In genomic region chr18:58334061-58334460, GRCh38 we compare ENCODE assay signal across 26 cellular contexts.
"Had no signal": no experiment of that assay in that cellular context is flagged by ENCODE, and none has a peak within 500 bp of the region (broad histone marks: within the 10 kb centered on the region; RNA-seq: fewer than 3 reads in every experiment).

No MANE protein-coding gene starts in this region.

- H3K27ac Mint-ChIP-seq: naive thymus-derived CD8-positive, alpha-beta T cell; nephron progenitor cell; progenitor cell of endocrine pancreas; stimulated activated effector memory CD8-positive, alpha-beta T cell treated with anti-CD3 and anti-CD28 coated beads, Interleukin-12 subunit alpha, Interleukin-12 subunit beta, amount 100 ng/mL, for 72 hours; stimulated activated naive CD8-positive, alpha-beta T cell treated with anti-CD3 and anti-CD28 coated beads, Interleukin-15, Interleukin-2, amounts not matched to agents 100 ng/mL and 50 ng/mL, for 24 hours; type B pancreatic cell had no signal

- H3K4me3 Mint-ChIP-seq: naive thymus-derived CD8-positive, alpha-beta T cell; nephron progenitor cell; stimulated activated effector memory CD8-positive, alpha-beta T cell treated with anti-CD3 and anti-CD28 coated beads, Interleukin-12 subunit alpha, Interleukin-12 subunit beta, amount 100 ng/mL, for 72 hours; stimulated activated naive CD8-positive, alpha-beta T cell treated with anti-CD3 and anti-CD28 coated beads, Interleukin-15, Interleukin-2, amounts not matched to agents 100 ng/mL and 50 ng/mL, for 24 hours; type B pancreatic cell had no signal

- H3K4me1 Mint-ChIP-seq: naive thymus-derived CD8-positive, alpha-beta T cell; stimulated activated effector memory CD8-positive, alpha-beta T cell treated with anti-CD3 and anti-CD28 coated beads, Interleukin-12 subunit alpha, Interleukin-12 subunit beta, amount 100 ng/mL, for 72 hours had no signal

- H3K27me3 Mint-ChIP-seq: naive thymus-derived CD8-positive, alpha-beta T cell; progenitor cell of endocrine pancreas; stimulated activated naive CD8-positive, alpha-beta T cell treated with anti-CD3 and anti-CD28 coated beads, Interleukin-15, Interleukin-2, amounts not matched to agents 100 ng/mL and 50 ng/mL, for 24 hours; type B pancreatic cell had no signal

- H3K36me3 ChIP-seq: ovary, suprapubic skin, thoracic aorta, uterus had no signal

- H3K27ac ChIP-seq: heart right ventricle, hepatocyte, left lung, lower lobe of right lung, ovary, skin epidermis, suprapubic skin, thoracic aorta, tibial nerve, uterus had no signal

- H3K27me3 ChIP-seq: heart right ventricle, hepatocyte, left lung, ovary, suprapubic skin, tibial nerve, uterus had no signal

- H3K9me3 ChIP-seq: heart right ventricle, left lung, lower lobe of right lung, ovary, suprapubic skin, thoracic aorta, tibial nerve, uterus had no signal

- H3K9me3 Mint-ChIP-seq: naive thymus-derived CD8-positive, alpha-beta T cell; nephron progenitor cell; stimulated activated effector memory CD8-positive, alpha-beta T cell treated with anti-CD3 and anti-CD28 coated beads, Interleukin-12 subunit alpha, Interleukin-12 subunit beta, amount 100 ng/mL, for 72 hours; stimulated activated naive CD8-positive, alpha-beta T cell treated with anti-CD3 and anti-CD28 coated beads, Interleukin-15, Interleukin-2, amounts not matched to agents 100 ng/mL and 50 ng/mL, for 24 hours; type B pancreatic cell had no signal

- DNase-seq: heart right ventricle; islet precursor cell; kidney glomerular epithelial cell; left colon; left lung; lower lobe of right lung; mammary epithelial cell; mesenchymal stem cell; naive thymus-derived CD8-positive, alpha-beta T cell; nephron progenitor cell; ovary; retina; right cardiac atrium; stimulated activated CD4-positive, alpha-beta T cell treated with anti-CD3 and anti-CD28 coated beads, Interleukin-12 subunit alpha, Interleukin-12 subunit beta, amount 100 ng/mL, for 4 hours; stimulated activated CD4-positive, alpha-beta T cell treated with anti-CD3 and anti-CD28 coated beads, Interleukin-4, amount 100 ng/mL, for 24 hours; stimulated activated naive CD4-positive, alpha-beta T cell; uterus had no signal

- H3K36me3 Mint-ChIP-seq: stimulated activated effector memory CD8-positive, alpha-beta T cell treated with anti-CD3 and anti-CD28 coated beads, Interleukin-12 subunit alpha, Interleukin-12 subunit beta, amount 100 ng/mL, for 72 hours had no signal

- H3K4me3 ChIP-seq: heart right ventricle, hepatocyte, left lung, lower lobe of right lung, ovary, skin epidermis, suprapubic skin, thoracic aorta, tibial nerve, uterus had no signal
